In the genomic region with DNA sequence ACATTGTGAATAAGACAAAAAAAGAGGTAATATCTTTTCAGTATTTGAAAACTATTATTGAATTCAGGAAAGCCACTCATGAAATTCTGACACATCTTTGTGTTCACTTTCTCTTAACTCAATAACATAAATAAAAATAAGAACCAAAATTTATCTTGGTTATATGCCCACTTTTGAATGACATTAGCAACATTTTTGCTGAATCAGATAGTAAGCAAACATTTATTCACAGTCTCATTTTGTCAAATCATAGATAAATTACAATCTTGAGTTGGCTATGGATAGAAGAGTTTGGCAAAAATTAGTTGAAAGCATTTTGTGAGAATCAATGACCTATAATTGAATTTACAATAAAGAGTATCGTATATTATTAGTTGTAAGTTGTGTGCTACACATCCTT, we compare ENCODE assay signal across 1 cellular context.
A peak's percentile ranks its signal among the peaks of the same experiment; 100 is the strongest.
TF ChIP-seq lines count a peak whose summit lies in the region.

No MANE protein-coding gene starts in this region.

TF ChIP-seq in HepG2, 621 proteins besides CTCF, POLR2A, EP300 and RAD21 (continued from another document):
- TF ChIP-seq MAFK (conservative IDR thresholded peaks at IDR 0.05 in 1 of 2, IDR thresholded peaks at IDR 0.05 in 1 of 2; ENCODE audit: low read length in 2 of 2), result peak in 1 of 2 experiments; percentile 69; a peak in 2 of 4 replicates
